9 cellular contexts compared by ENCODE assay signal in genomic region chr13:50531917-50532899, GRCh38.
DNase-seq lines count a peak whose midpoint lies in the region; ATAC-seq and TF ChIP-seq lines count a peak whose summit lies in the region.
"Had no signal": no experiment of that assay in that cellular context is flagged by ENCODE, and none has a peak within 500 bp of the region (broad histone marks: within the 10 kb centered on the region; RNA-seq: fewer than 3 reads in every experiment).

No MANE protein-coding gene starts in this region.

- DNase-seq in ELR (ENCODE audit: low read depth) (peak; percentile 46), LoVo (ENCODE audit: low spot score) (peak; percentile 39), dedifferentiated amniotic fluid mesenchymal stem cell (ENCODE audit: extremely low spot score) (peak; percentile 45), putamen (ENCODE audit: low spot score) (no peak), NCI-H2081 treated with DMSO at 0.1 percent for 48 hours (lab: John Stamatoyannopoulos, UW) (no peak), GM13976 (ENCODE audit: low spot score) (no peak)
- no peak for DNase-seq in stimulated activated naive CD8-positive, alpha-beta T cell treated with anti-CD3 and anti-CD28 coated beads, Interleukin-15, amount 100 ng/mL, for 72 hours

- no peak for ATAC-seq in stimulated activated naive CD8-positive, alpha-beta T cell treated with anti-CD3 and anti-CD28 coated beads, Interleukin-15, amount 100 ng/mL, for 72 hours

- H3K9me3 ChIP-seq in parathyroid adenoma (ENCODE audit: control insufficient read depth, low read length): no peaks in the 10 kb centered on the region
- H3K9me3 ChIP-seq: neutrophil had no signal

- no peak overlapping the region for H3K4me2 ChIP-seq in parathyroid adenoma (ENCODE audit: low read length)

- no peak overlapping the region for H3K4me3 Mint-ChIP-seq in stimulated activated naive CD8-positive, alpha-beta T cell treated with anti-CD3 and anti-CD28 coated beads, Interleukin-15, amount 100 ng/mL, for 72 hours

- H3K4me1 Mint-ChIP-seq in stimulated activated naive CD8-positive, alpha-beta T cell treated with anti-CD3 and anti-CD28 coated beads, Interleukin-15, amount 100 ng/mL, for 72 hours: peaks cover 21% of the 10 kb centered on the region

- H3K79me2 ChIP-seq in parathyroid adenoma: no peaks in the 10 kb centered on the region

- no peaks in the 10 kb centered on the region for H3K36me3 ChIP-seq in parathyroid adenoma (ENCODE audit: control insufficient read depth, insufficient read depth, low read length)
- H3K36me3 ChIP-seq: neutrophil had no signal

- H3K4me3 ChIP-seq in parathyroid adenoma (ENCODE audit: low read depth, low read length): no peak overlapping the region

- H3K27me3 ChIP-seq in parathyroid adenoma (ENCODE audit: control insufficient read depth, insufficient read depth, low read length): no peaks in the 10 kb centered on the region
- H3K27me3 ChIP-seq: neutrophil had no signal

- H3K27ac ChIP-seq in parathyroid adenoma: no peak overlapping the region
- H3K27ac ChIP-seq: neutrophil had no signal

- H3K27ac Mint-ChIP-seq in stimulated activated naive CD8-positive, alpha-beta T cell treated with anti-CD3 and anti-CD28 coated beads, Interleukin-15, amount 100 ng/mL, for 72 hours: no peak overlapping the region

- peaks cover 12 to 16% of the 10 kb centered on the region in 2 donors for H3K9me3 Mint-ChIP-seq in stimulated activated naive CD8-positive, alpha-beta T cell treated with anti-CD3 and anti-CD28 coated beads, Interleukin-15, amount 100 ng/mL, for 72 hours

- no peak overlapping the region for H3K9ac ChIP-seq in parathyroid adenoma

- peak; percentile 37 for TF ChIP-seq CTCF in parathyroid adenoma (IDR thresholded peaks at IDR 0.05)
- no peak for TF ChIP-seq CTCF in GM13976 (IDR thresholded peaks at IDR 0.05; ENCODE audit: borderline replicate concordance, control extremely low read depth, extremely low read depth, insufficient read depth, missing control alignments)

- H2AFZ ChIP-seq in parathyroid adenoma: no peak overlapping the region

- H3K4me1 ChIP-seq in parathyroid adenoma: no peaks in the 10 kb centered on the region

- peaks cover 15% of the 10 kb centered on the region for H3K27me3 Mint-ChIP-seq in stimulated activated naive CD8-positive, alpha-beta T cell treated with anti-CD3 and anti-CD28 coated beads, Interleukin-15, amount 100 ng/mL, for 72 hours

- in situ Hi-C loops in GM13976 (cut with MboI; ENCODE audit: low sequenced_read_pairs, unreplicated experiment): no loop called here

Comparison
In these comparisons a context has a peak if more than half of its experiments do, and no peak if none do; other contexts are left out.
1. DNase-seq: peak in ELR (single experiment), LoVo (single experiment) and dedifferentiated amniotic fluid mesenchymal stem cell (single experiment); none in putamen (single experiment), NCI-H2081 treated with DMSO at 0.1 percent for 48 hours (single experiment), GM13976 (single experiment) and stimulated activated naive CD8-positive, alpha-beta T cell treated with anti-CD3 and anti-CD28 coated beads, Interleukin-15, amount 100 ng/mL, for 72 hours (0 of 2).